1 cellular context compared by ENCODE assay signal in the genomic region with DNA sequence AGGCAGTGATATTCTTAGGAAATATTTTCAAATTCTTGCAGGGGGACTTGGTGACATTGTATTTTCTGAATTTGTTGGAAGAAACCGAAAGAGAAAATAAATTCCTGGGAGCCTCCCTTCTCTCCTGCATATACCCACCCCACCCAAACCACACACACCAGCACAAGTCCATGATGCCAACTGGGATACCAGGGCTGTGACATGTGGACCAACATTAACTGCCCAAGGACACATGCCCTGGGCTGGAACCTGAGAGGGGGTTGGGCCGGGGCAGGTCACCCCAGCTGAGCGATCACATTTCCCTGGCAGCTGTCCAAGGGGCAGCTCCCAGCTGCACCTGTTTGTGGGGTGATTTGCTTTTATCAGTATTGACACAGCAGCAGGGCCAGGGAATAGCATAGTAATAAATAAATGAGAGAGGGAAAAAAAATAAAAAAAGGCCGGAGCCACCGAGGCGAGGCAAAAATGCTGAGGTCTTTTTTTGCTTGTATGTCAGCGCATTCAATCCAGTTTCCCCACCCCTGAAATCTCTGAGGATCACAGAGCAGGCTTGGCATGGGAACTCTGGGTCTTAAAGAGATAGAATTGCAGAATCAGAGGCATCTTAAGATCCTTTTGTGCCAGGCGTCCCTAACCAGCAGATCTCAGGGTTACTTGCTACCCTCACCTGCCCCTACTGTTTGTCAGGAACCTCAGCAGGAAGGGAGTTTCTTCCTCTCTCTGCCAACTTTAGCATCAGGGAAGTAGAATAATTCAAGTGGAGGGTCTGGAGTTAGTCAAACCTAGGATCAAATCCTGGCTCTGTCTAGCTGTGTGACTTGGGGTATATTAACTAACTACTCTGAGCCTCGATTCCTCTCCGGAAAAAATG.
TF ChIP-seq lines count a peak whose summit lies in the region.

No MANE protein-coding gene starts in this region.

TF ChIP-seq in HepG2, 621 proteins besides CTCF, POLR2A, EP300 and RAD21 (continued from another document):
- TF ChIP-seq, protein P1, sequence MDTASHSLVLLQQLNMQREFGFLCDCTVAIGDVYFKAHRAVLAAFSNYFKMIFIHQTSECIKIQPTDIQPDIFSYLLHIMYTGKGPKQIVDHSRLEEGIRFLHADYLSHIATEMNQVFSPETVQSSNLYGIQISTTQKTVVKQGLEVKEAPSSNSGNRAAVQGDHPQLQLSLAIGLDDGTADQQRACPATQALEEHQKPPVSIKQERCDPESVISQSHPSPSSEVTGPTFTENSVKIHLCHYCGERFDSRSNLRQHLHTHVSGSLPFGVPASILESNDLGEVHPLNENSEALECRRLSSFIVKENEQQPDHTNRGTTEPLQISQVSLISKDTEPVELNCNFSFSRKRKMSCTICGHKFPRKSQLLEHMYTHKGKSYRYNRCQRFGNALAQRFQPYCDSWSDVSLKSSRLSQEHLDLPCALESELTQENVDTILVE (CRISPR knock-in tag; IDR thresholded peaks at IDR 0.05) = peak; percentile 44; the same call in 1 of the 2 replicates
- TF ChIP-seq GFI1 (CRISPR knock-in tag; IDR thresholded peaks at IDR 0.05; ENCODE audit: borderline replicate concordance) (peak; percentile 61; the same call in 1 of the 2 replicates), SNAI1 (CRISPR knock-in tag; IDR thresholded peaks at IDR 0.05; ENCODE audit: borderline replicate concordance) (peak; percentile 81; the same call in 1 of the 2 replicates), BRD4 (CRISPR knock-in tag; IDR thresholded peaks at IDR 0.05) (no peak), NCOR1 (IDR thresholded peaks at IDR 0.05; ENCODE audit: borderline replicate concordance, low read length) (peak; percentile 51; the same call in 1 of the 2 replicates), ZNF678 (CRISPR knock-in tag; IDR thresholded peaks at IDR 0.05) (0 out of 2 replicates have a peak, but pooled peaks have one; percentile 23), ARNT2 (CRISPR knock-in tag; IDR thresholded peaks at IDR 0.05; ENCODE audit: low read depth) (0 out of 2 replicates have a peak, but pooled peaks have one; percentile 8), KDM1A (CRISPR knock-in tag; IDR thresholded peaks at IDR 0.05) (0 out of 2 replicates have a peak, but pooled peaks have one; percentile 28), RARA (CRISPR knock-in tag; IDR thresholded peaks at IDR 0.05) (peak; percentile 91), SIX4 (CRISPR knock-in tag; IDR thresholded peaks at IDR 0.05) (peak; percentile 98), ZNF883 (CRISPR knock-in tag; IDR thresholded peaks at IDR 0.05; ENCODE audit: not compliant biosample characterization) (no peak), SOX13 (IDR thresholded peaks at IDR 0.05) (peak; percentile 63; the same call in 1 of the 2 replicates), SOX13 (CRISPR knock-in tag; conservative IDR thresholded peaks at IDR 0.05 in 1 of 2, IDR thresholded peaks at IDR 0.05 in 1 of 2) (peak in 1 of 2 experiments; percentile 83; a peak in 2 of 4 replicates), ZNF660 (CRISPR knock-in tag; IDR thresholded peaks at IDR 0.05; ENCODE audit: borderline replicate concordance, low read depth) (no peak), IRF2 (CRISPR knock-in tag; IDR thresholded peaks at IDR 0.05) (peak; percentile 57; the same call in 1 of the 2 replicates), MEF2D (CRISPR knock-in tag; IDR thresholded peaks at IDR 0.05) (peak; percentile 51; the same call in 1 of the 2 replicates), CREB1 (IDR thresholded peaks at IDR 0.05) (no peak), CREB1 (CRISPR knock-in tag; IDR thresholded peaks at IDR 0.05) (peak; percentile 25; the same call in 1 of the 2 replicates), ZNF878 (CRISPR knock-in tag; IDR thresholded peaks at IDR 0.05) (peak; percentile 84), BHLHE40 (IDR thresholded peaks at IDR 0.05; ENCODE audit: low read length) (0 out of 2 replicates have a peak, but pooled peaks have one; percentile 25), FOXA3 (CRISPR knock-in tag; IDR thresholded peaks at IDR 0.05) (peak; percentile 91), ZNF775 (CRISPR knock-in tag; IDR thresholded peaks at IDR 0.05; ENCODE audit: borderline replicate concordance) (no peak), TP53 (CRISPR knock-in tag; conservative IDR thresholded peaks at IDR 0.05) (no peak), ZNF317 (CRISPR knock-in tag; IDR thresholded peaks at IDR 0.05) (peak; percentile 55), RCOR2 (CRISPR knock-in tag; IDR thresholded peaks at IDR 0.05) (no peak), CEBPG (CRISPR knock-in tag; IDR thresholded peaks at IDR 0.05) (0 out of 2 replicates have a peak, but pooled peaks have one; percentile 45)
- TF ChIP-seq, protein P2, sequence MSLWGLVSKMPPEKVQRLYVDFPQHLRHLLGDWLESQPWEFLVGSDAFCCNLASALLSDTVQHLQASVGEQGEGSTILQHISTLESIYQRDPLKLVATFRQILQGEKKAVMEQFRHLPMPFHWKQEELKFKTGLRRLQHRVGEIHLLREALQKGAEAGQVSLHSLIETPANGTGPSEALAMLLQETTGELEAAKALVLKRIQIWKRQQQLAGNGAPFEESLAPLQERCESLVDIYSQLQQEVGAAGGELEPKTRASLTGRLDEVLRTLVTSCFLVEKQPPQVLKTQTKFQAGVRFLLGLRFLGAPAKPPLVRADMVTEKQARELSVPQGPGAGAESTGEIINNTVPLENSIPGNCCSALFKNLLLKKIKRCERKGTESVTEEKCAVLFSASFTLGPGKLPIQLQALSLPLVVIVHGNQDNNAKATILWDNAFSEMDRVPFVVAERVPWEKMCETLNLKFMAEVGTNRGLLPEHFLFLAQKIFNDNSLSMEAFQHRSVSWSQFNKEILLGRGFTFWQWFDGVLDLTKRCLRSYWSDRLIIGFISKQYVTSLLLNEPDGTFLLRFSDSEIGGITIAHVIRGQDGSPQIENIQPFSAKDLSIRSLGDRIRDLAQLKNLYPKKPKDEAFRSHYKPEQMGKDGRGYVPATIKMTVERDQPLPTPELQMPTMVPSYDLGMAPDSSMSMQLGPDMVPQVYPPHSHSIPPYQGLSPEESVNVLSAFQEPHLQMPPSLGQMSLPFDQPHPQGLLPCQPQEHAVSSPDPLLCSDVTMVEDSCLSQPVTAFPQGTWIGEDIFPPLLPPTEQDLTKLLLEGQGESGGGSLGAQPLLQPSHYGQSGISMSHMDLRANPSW (CRISPR knock-in tag; IDR thresholded peaks at IDR 0.05; ENCODE audit: borderline replicate concordance) = 0 out of 2 replicates have a peak, but pooled peaks have one; percentile 88
- TF ChIP-seq, protein P3, sequence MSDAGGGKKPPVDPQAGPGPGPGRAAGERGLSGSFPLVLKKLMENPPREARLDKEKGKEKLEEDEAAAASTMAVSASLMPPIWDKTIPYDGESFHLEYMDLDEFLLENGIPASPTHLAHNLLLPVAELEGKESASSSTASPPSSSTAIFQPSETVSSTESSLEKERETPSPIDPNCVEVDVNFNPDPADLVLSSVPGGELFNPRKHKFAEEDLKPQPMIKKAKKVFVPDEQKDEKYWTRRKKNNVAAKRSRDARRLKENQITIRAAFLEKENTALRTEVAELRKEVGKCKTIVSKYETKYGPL (CRISPR knock-in tag; IDR thresholded peaks at IDR 0.05) = 0 out of 2 replicates have a peak, but pooled peaks have one; percentile 8
- TF ChIP-seq, protein P4, sequence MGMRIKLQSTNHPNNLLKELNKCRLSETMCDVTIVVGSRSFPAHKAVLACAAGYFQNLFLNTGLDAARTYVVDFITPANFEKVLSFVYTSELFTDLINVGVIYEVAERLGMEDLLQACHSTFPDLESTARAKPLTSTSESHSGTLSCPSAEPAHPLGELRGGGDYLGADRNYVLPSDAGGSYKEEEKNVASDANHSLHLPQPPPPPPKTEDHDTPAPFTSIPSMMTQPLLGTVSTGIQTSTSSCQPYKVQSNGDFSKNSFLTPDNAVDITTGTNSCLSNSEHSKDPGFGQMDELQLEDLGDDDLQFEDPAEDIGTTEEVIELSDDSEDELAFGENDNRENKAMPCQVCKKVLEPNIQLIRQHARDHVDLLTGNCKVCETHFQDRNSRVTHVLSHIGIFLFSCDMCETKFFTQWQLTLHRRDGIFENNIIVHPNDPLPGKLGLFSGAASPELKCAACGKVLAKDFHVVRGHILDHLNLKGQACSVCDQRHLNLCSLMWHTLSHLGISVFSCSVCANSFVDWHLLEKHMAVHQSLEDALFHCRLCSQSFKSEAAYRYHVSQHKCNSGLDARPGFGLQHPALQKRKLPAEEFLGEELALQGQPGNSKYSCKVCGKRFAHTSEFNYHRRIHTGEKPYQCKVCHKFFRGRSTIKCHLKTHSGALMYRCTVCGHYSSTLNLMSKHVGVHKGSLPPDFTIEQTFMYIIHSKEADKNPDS (CRISPR knock-in tag; IDR thresholded peaks at IDR 0.05) = 0 out of 2 replicates have a peak, but pooled peaks have one; percentile 80
- TF ChIP-seq, protein P5, sequence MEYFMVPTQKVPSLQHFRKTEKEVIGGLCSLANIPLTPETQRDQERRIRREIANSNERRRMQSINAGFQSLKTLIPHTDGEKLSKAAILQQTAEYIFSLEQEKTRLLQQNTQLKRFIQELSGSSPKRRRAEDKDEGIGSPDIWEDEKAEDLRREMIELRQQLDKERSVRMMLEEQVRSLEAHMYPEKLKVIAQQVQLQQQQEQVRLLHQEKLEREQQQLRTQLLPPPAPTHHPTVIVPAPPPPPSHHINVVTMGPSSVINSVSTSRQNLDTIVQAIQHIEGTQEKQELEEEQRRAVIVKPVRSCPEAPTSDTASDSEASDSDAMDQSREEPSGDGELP (IDR thresholded peaks at IDR 0.05; ENCODE audit: borderline replicate concordance, low read depth) = peak; percentile 100
- TF ChIP-seq, protein P6, sequence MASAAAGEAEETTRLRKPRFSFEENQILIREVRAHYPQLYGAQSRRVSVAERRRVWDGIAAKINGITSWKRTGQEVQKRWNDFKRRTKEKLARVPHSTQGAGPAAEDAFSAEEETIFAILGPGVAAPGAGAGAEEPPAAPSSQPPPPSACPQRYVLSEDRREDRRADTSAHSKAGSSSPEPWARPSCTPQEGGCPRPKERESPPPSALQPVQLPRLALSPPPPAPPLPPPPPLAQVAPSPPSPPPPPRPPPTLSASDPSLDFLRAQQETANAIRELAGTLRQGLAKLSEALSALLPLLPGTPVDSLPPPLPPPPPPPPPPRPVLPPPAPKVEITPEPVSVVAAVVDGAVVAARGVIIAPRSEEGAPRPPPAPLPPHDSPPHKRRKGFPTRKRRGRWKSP (CRISPR knock-in tag; IDR thresholded peaks at IDR 0.05) = peak; percentile 58; the same call in 1 of the 2 replicates
- TF ChIP-seq, protein P7, sequence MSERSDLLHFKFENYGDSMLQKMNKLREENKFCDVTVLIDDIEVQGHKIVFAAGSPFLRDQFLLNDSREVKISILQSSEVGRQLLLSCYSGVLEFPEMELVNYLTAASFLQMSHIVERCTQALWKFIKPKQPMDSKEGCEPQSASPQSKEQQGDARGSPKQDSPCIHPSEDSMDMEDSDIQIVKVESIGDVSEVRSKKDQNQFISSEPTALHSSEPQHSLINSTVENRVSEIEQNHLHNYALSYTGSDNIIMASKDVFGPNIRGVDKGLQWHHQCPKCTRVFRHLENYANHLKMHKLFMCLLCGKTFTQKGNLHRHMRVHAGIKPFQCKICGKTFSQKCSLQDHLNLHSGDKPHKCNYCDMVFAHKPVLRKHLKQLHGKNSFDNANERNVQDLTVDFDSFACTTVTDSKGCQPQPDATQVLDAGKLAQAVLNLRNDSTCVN (CRISPR knock-in tag; IDR thresholded peaks at IDR 0.05; ENCODE audit: borderline replicate concordance) = 0 out of 2 replicates have a peak, but pooled peaks have one; percentile 15
